ENCODE assay signal across 8 cellular contexts in the genomic region with DNA sequence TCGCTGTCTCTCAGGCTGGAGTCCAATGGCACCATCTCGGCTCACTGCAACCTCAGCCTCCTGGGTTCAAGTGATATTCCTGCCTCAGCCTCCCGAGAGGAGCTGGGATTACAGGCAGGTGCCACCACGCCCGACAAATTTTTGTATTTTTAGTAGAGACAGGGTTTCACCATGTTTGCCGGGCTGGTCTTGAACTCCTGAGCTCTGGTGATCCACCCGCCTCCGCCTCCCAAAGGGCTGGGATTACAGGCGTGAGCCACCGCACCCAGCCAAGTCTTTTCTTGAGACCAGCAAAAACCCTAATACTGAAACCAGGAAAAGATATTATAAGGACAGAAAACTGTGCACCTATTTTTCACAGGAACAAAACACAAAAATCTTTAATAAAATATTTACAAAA. TPM values are rescaled to one million over a fixed set of nuclear protein-coding genes. Genes with fewer than 3 reads are reported as not detected.
"Had no signal": no experiment of that assay in that cellular context is flagged by ENCODE, and none has a peak within 500 bp of the region (broad histone marks: within the 10 kb centered on the region; RNA-seq: fewer than 3 reads in every experiment).

No MANE protein-coding gene starts in this region.

RNA-seq across cellular contexts. Expression of a gene that starts 41.4 kb away (rescaled TPM):
- total RNA-seq: PC-3, PC-9, Right ventricle myocardium superior, RPMI7951, SJCRH30, SJSA1, SK-MEL-5 had no signal
- polyA plus RNA-seq: SK-N-SH had no signal
